Comparison of ENCODE assay signal across 9 cellular contexts in genomic region chr14:103541944-103542544, GRCh38. TPM values are rescaled to one million over a fixed set of nuclear protein-coding genes. Genes with fewer than 3 reads are reported as not detected.
DNase-seq lines count a peak whose midpoint lies in the region; ATAC-seq and TF ChIP-seq lines count a peak whose summit lies in the region.
"Had no signal": no experiment of that assay in that cellular context is flagged by ENCODE, and none has a peak within 500 bp of the region (broad histone marks: within the 10 kb centered on the region; RNA-seq: fewer than 3 reads in every experiment).

No MANE protein-coding gene starts in this region.

- no peaks in the 10 kb centered on the region for H3K9me3 ChIP-seq in WERI-Rb-1 (ENCODE audit: severe bottlenecking)
- H3K9me3 ChIP-seq in right cardiac atrium (ENCODE audit: control insufficient read depth, low read length), result no peaks in the 10 kb centered on the region
- no peaks in the 10 kb centered on the region for H3K9me3 ChIP-seq in CD8-positive, alpha-beta memory T cell (ENCODE audit: low read length)

- H3K4me3 ChIP-seq in WERI-Rb-1 (ENCODE audit: low read depth, low read length) (no peak overlapping the region), right cardiac atrium (ENCODE audit: low read length) (no peak overlapping the region), retinal pigment epithelial cell (ENCODE audit: low read length) (no peak overlapping the region)
- no peak overlapping the region for H3K4me3 ChIP-seq in CD8-positive, alpha-beta memory T cell (ENCODE audit: low read length)

- no peaks in the 10 kb centered on the region for H3K4me1 ChIP-seq in right cardiac atrium (ENCODE audit: control insufficient read depth, insufficient read depth, low read length)
- no peaks in the 10 kb centered on the region for H3K4me1 ChIP-seq in CD8-positive, alpha-beta memory T cell (ENCODE audit: insufficient read depth, low read length)

- H3K27ac Mint-ChIP-seq in Calu3 (ENCODE audit: unreplicated experiment), result peak overlapping the region; percentile 50
- no peak overlapping the region for H3K27ac Mint-ChIP-seq in CD8-positive, alpha-beta memory T cell

- no peaks in the 10 kb centered on the region for H3K4me1 Mint-ChIP-seq in Calu3 (ENCODE audit: low read depth, unreplicated experiment)
- peaks cover 0 to 6% (median 0%) of the 10 kb centered on the region in 3 donors for H3K4me1 Mint-ChIP-seq in CD8-positive, alpha-beta memory T cell

- peaks cover 28% of the 10 kb centered on the region for H3K36me3 Mint-ChIP-seq in Calu3 (ENCODE audit: insufficient read depth, unreplicated experiment)
- no peaks in the 10 kb centered on the region for H3K36me3 Mint-ChIP-seq in CD8-positive, alpha-beta memory T cell

- no peaks in the 10 kb centered on the region for H3K27me3 Mint-ChIP-seq in Calu3 (ENCODE audit: unreplicated experiment)
- H3K27me3 Mint-ChIP-seq in CD8-positive, alpha-beta memory T cell, result peaks cover 0 to 2% of the 10 kb centered on the region in 2 donors

- H3K27ac ChIP-seq in WERI-Rb-1, result peak overlapping the region; percentile 77
- peak overlapping the region; percentile 6 for H3K27ac ChIP-seq in right cardiac atrium (ENCODE audit: low read length)
- no peak overlapping the region for H3K27ac ChIP-seq in CD8-positive, alpha-beta memory T cell (ENCODE audit: low read depth, low read length)

- DNase-seq in Calu3, result no peak
- no peak for DNase-seq in WERI-Rb-1
- DNase-seq in right cardiac atrium, result peak; percentile 32 to 76 (median 65)
- no peak for DNase-seq in retinal pigment epithelial cell (ENCODE audit: low read depth)
- DNase-seq in stimulated activated naive CD8-positive, alpha-beta T cell treated with anti-CD3 and anti-CD28 coated beads, Interleukin-15, Interleukin-2, amounts not matched to agents 100 U/mL and 50 U/mL, for 24 hours, result no peak
- DNase-seq in CD8-positive, alpha-beta memory T cell, result no peak
- no peak for DNase-seq in activated CD8-positive, alpha-beta memory T cell treated with anti-CD3 and anti-CD28 coated beads, Interleukin-2, amount 50 U/mL, for 4 hours
- DNase-seq: KBM-7 had no signal

- CTCF ChIA-PET in Calu3 (lab: Charles Lee), result interaction anchor here (1.5 kb wide), 1 partner anchor 23 kb away, joined by 4 read pairs; no protein-coding TSS in a partner anchor
- CTCF ChIA-PET in CD8-positive, alpha-beta memory T cell (lab: Charles Lee), result no interaction called here

- WGBS in right cardiac atrium, result 63% methylated on average over 24 of the region's 24 CpGs

- H3K27me3 ChIP-seq in WERI-Rb-1 (ENCODE audit: insufficient read depth, low read depth, severe bottlenecking) (no peaks in the 10 kb centered on the region), right cardiac atrium (ENCODE audit: control insufficient read depth, insufficient read depth) (no peaks in the 10 kb centered on the region)
- H3K27me3 ChIP-seq in CD8-positive, alpha-beta memory T cell (ENCODE audit: insufficient read depth, low read length, poor library complexity, severe bottlenecking), result no peaks in the 10 kb centered on the region

- no TSS peak for BruUV-seq in Calu3 (replicated peaks; lab: Mats Ljungman, UMichigan)

- POLR2A ChIA-PET in CD8-positive, alpha-beta memory T cell (lab: Charles Lee), result no interaction called here

- no peaks in the 10 kb centered on the region for H3K36me3 ChIP-seq in WERI-Rb-1
- no peaks in the 10 kb centered on the region for H3K36me3 ChIP-seq in CD8-positive, alpha-beta memory T cell (ENCODE audit: insufficient read depth, low read length)

- intact Hi-C loops in Calu3 (cut with micrococcal nuclease; ENCODE audit: unreplicated experiment) (no loop called here), right cardiac atrium (cut with DNase I) (no loop called here)

- no peaks in the 10 kb centered on the region for H3K9me3 Mint-ChIP-seq in Calu3 (ENCODE audit: low read depth, unreplicated experiment)
- no peaks in the 10 kb centered on the region for H3K9me3 Mint-ChIP-seq in CD8-positive, alpha-beta memory T cell

- no peak for TF ChIP-seq CTCF in Calu3 (IDR thresholded peaks at IDR 0.05; ENCODE audit: unreplicated experiment)
- no peak for TF ChIP-seq CTCF in WERI-Rb-1 (IDR thresholded peaks at IDR 0.05; ENCODE audit: low read depth, low read length)
- peak; percentile 26 for TF ChIP-seq CTCF in retinal pigment epithelial cell (conservative IDR thresholded peaks at IDR 0.05; ENCODE audit: low read depth, low read length)

- peak in 1 of 2 donors; percentile 1 for ATAC-seq in right cardiac atrium
- ATAC-seq in stimulated activated naive CD8-positive, alpha-beta T cell treated with anti-CD3 and anti-CD28 coated beads, Interleukin-15, Interleukin-2, amounts not matched to agents 100 U/mL and 50 U/mL, for 24 hours, result no peak
- ATAC-seq in HG03175 (IDR thresholded peaks at IDR 0.05; ENCODE audit: unreplicated experiment), result no peak

- H3K4me3 Mint-ChIP-seq in Calu3 (ENCODE audit: low read depth, unreplicated experiment), result no peak overlapping the region
- H3K4me3 Mint-ChIP-seq in CD8-positive, alpha-beta memory T cell, result no peak overlapping the region

RNA-seq across cellular contexts. Expression of gene TRMT61A, which starts 13.0 kb away (rescaled TPM):
- total RNA-seq in Calu3 (2022) (25.9 and 28.0 TPM in 2 replicates), right cardiac atrium (1 to 10 TPM; 4.8 to 6.9 (median 6.5) TPM)
- polyA plus RNA-seq in right cardiac atrium, result 6.2 TPM
- total RNA-seq in CD8-positive, alpha-beta memory T cell, result 10 to 100 TPM; 28.4 to 29.5 TPM
- 8.2 TPM for polyA plus RNA-seq in CD8-positive, alpha-beta memory T cell

RNA-seq across cellular contexts. Expression of gene CKB, which starts 19.4 kb away (rescaled TPM):
- total RNA-seq in Calu3 (2022), result 27.0 and 28.2 TPM in 2 replicates
- total RNA-seq in right cardiac atrium, result 100 to 1,000 TPM; 478 to 697 (median 542) TPM
- 843 TPM for polyA plus RNA-seq in right cardiac atrium
- total RNA-seq in CD8-positive, alpha-beta memory T cell, result 1 to 10 TPM; 1.5 to 2.7 TPM
- polyA plus RNA-seq in CD8-positive, alpha-beta memory T cell, result 1.1 TPM

RNA-seq across cellular contexts. Expression of gene BAG5, which starts 20.4 kb away (rescaled TPM):
- 36.5 and 38.4 TPM in 2 replicates for total RNA-seq in Calu3 (2022)
- total RNA-seq in right cardiac atrium, result 10 to 100 TPM; 18.9 to 23.6 (median 19.5) TPM
- polyA plus RNA-seq in right cardiac atrium, result 7.7 TPM
- 10 to 100 TPM; 35.9 to 38.1 TPM for total RNA-seq in CD8-positive, alpha-beta memory T cell
- polyA plus RNA-seq in CD8-positive, alpha-beta memory T cell, result 40.7 TPM

RNA-seq across cellular contexts. Expression of gene COA8, which starts 20.7 kb away (rescaled TPM):
- total RNA-seq in Calu3 (2022) (29.1 and 37.2 TPM in 2 replicates), right cardiac atrium (10 to 100 TPM; 33.8 to 43.5 (median 41.7) TPM)
- polyA plus RNA-seq in right cardiac atrium, result 60.8 TPM
- total RNA-seq in CD8-positive, alpha-beta memory T cell, result 10 to 100 TPM; 42.9 to 43.5 TPM
- polyA plus RNA-seq in CD8-positive, alpha-beta memory T cell, result 64.4 TPM

Comparison
In these comparisons a context has a peak if more than half of its experiments do, and no peak if none do; other contexts are left out.
1. DNase-seq: peak in right cardiac atrium (3 of 3); none in Calu3 (single experiment), WERI-Rb-1 (single experiment), retinal pigment epithelial cell (single experiment), stimulated activated naive CD8-positive, alpha-beta T cell treated with anti-CD3 and anti-CD28 coated beads, Interleukin-15, Interleukin-2, amounts not matched to agents 100 U/mL and 50 U/mL, for 24 hours (single experiment), CD8-positive, alpha-beta memory T cell (0 of 5) and activated CD8-positive, alpha-beta memory T cell treated with anti-CD3 and anti-CD28 coated beads, Interleukin-2, amount 50 U/mL, for 4 hours (single experiment).
2. RNA of gene CKB, which starts 19.4 kb away (total RNA-seq): 478 to 697 TPM in right cardiac atrium; 27.0 to 28.2 TPM in Calu3 and 1.5 to 2.7 TPM in CD8-positive, alpha-beta memory T cell; every median in the first group is over 10 times any median in the second.